11 cellular contexts compared by ENCODE assay signal in genomic region chr7:16268821-16269768, GRCh38.
DNase-seq lines count a peak whose midpoint lies in the region; ATAC-seq, FAIRE-seq and TF ChIP-seq lines count a peak whose summit lies in the region.
"Had no signal": no experiment of that assay in that cellular context is flagged by ENCODE, and none has a peak within 500 bp of the region (broad histone marks: within the 10 kb centered on the region; RNA-seq: fewer than 3 reads in every experiment).

No MANE protein-coding gene starts in this region.

- no peak overlapping the region for H3K4me3 ChIP-seq in fibroblast of mammary gland (ENCODE audit: control insufficient read depth, low read depth, low read length)

- no peak for ATAC-seq in stimulated activated naive B cell treated with anti-CD40 and anti-IgM and Interleukin-4, amounts not matched to agents 10 μg/mL and 1 μg/mL and 100 μg/mL, for 72 hours (replicated peaks)

- no peak overlapping the region for H3K27ac Mint-ChIP-seq in osteocyte (ENCODE audit: unreplicated experiment)
- no peak overlapping the region for H3K27ac Mint-ChIP-seq in stimulated activated naive B cell treated with anti-CD40 and anti-IgM and Interleukin-4, amounts not matched to agents 10 μg/mL and 1 μg/mL and 100 μg/mL, for 72 hours

- peak; percentile 91 for DNase-seq in A172 (ENCODE audit: low spot score)
- DNase-seq in GM04504 (ENCODE audit: low read depth) = peak; percentile 18
- DNase-seq in RCC 7860 (ENCODE audit: low spot score) = peak; percentile 90
- DNase-seq in fibroblast of mammary gland (ENCODE audit: low read depth) = peak; percentile 76
- DNase-seq in osteocyte (ENCODE audit: extremely low spot score, unreplicated experiment) = no peak
- DNase-seq in NCI-H345 treated with DMSO at 0.1 percent for 48 hours (lab: John Stamatoyannopoulos, UW; ENCODE audit: unreplicated experiment) = no peak
- DNase-seq in iPS-NIHi7 (ENCODE audit: extremely low spot score) = no peak
- no peak for DNase-seq in stimulated activated naive B cell treated with anti-CD40 and anti-IgM and Interleukin-4, amounts not matched to agents 10 μg/mL and 1 μg/mL and 100 μg/mL, for 72 hours
- DNase-seq: C1 segment of cervical spinal cord, head of caudate nucleus, NCI-H2029 had no signal

- no peak for TF ChIP-seq CTCF in fibroblast of mammary gland (conservative IDR thresholded peaks at IDR 0.05; ENCODE audit: control insufficient read depth, insufficient read depth, low read depth, low read length)
- no peak for TF ChIP-seq CTCF in osteocyte (IDR thresholded peaks at IDR 0.05)

- H3K4me1 Mint-ChIP-seq in osteocyte (ENCODE audit: unreplicated experiment) = no peaks in the 10 kb centered on the region
- H3K4me1 Mint-ChIP-seq in stimulated activated naive B cell treated with anti-CD40 and anti-IgM and Interleukin-4, amounts not matched to agents 10 μg/mL and 1 μg/mL and 100 μg/mL, for 72 hours = peaks cover 0 to 5% of the 10 kb centered on the region in 2 donors

- FAIRE-seq in RCC 7860 (lab: Jason Lieb, UNC) = peak; percentile 95

- peaks cover 2% of the 10 kb centered on the region for H3K36me3 Mint-ChIP-seq in osteocyte (ENCODE audit: unreplicated experiment)
- H3K36me3 Mint-ChIP-seq in stimulated activated naive B cell treated with anti-CD40 and anti-IgM and Interleukin-4, amounts not matched to agents 10 μg/mL and 1 μg/mL and 100 μg/mL, for 72 hours = no peaks in the 10 kb centered on the region

- no peaks in the 10 kb centered on the region for H3K9me3 Mint-ChIP-seq in osteocyte (ENCODE audit: unreplicated experiment)
- H3K9me3 Mint-ChIP-seq in stimulated activated naive B cell treated with anti-CD40 and anti-IgM and Interleukin-4, amounts not matched to agents 10 μg/mL and 1 μg/mL and 100 μg/mL, for 72 hours = no peaks in the 10 kb centered on the region

- no peak overlapping the region for H3K4me3 Mint-ChIP-seq in osteocyte (ENCODE audit: unreplicated experiment)
- H3K4me3 Mint-ChIP-seq in stimulated activated naive B cell treated with anti-CD40 and anti-IgM and Interleukin-4, amounts not matched to agents 10 μg/mL and 1 μg/mL and 100 μg/mL, for 72 hours = no peak overlapping the region

- no peaks in the 10 kb centered on the region for H3K27me3 Mint-ChIP-seq in osteocyte (ENCODE audit: unreplicated experiment)
- no peaks in the 10 kb centered on the region for H3K27me3 Mint-ChIP-seq in stimulated activated naive B cell treated with anti-CD40 and anti-IgM and Interleukin-4, amounts not matched to agents 10 μg/mL and 1 μg/mL and 100 μg/mL, for 72 hours

Comparison
In these comparisons a context has a peak if more than half of its experiments do, and no peak if none do; other contexts are left out.
1. DNase-seq: peak in A172 (single experiment), GM04504 (single experiment), RCC 7860 (single experiment) and fibroblast of mammary gland (single experiment); none in osteocyte (single experiment), NCI-H345 treated with DMSO at 0.1 percent for 48 hours (single experiment), iPS-NIHi7 (single experiment) and stimulated activated naive B cell treated with anti-CD40 and anti-IgM and Interleukin-4, amounts not matched to agents 10 μg/mL and 1 μg/mL and 100 μg/mL, for 72 hours (single experiment).